Comparison of ENCODE assay signal across 18 cellular contexts in genomic region chr6:54083301-54083700, GRCh38. TPM values are rescaled to one million over a fixed set of nuclear protein-coding genes. Genes with fewer than 3 reads are reported as not detected.
DNase-seq lines count a peak whose midpoint lies in the region; ATAC-seq and TF ChIP-seq lines count a peak whose summit lies in the region.
"Had no signal": no experiment of that assay in that cellular context is flagged by ENCODE, and none has a peak within 500 bp of the region (broad histone marks: within the 10 kb centered on the region; RNA-seq: fewer than 3 reads in every experiment).

No MANE protein-coding gene starts in this region.

- peaks cover 0 to 63% (median 40%) of the 10 kb centered on the region in 9 donors for H3K4me1 ChIP-seq in heart right ventricle
- no peaks in the 10 kb centered on the region for H3K4me1 ChIP-seq in effector memory CD4-positive, alpha-beta T cell (ENCODE audit: control insufficient read depth, insufficient read depth, low read length, poor library complexity, severe bottlenecking)
- H3K4me1 ChIP-seq: A549 had no signal

- TF ChIP-seq CTCF in heart right ventricle (IDR thresholded peaks at IDR 0.05), result no peak

- H3K4me3 ChIP-seq in heart right ventricle, result no peak overlapping the region
- H3K4me3 ChIP-seq in effector memory CD4-positive, alpha-beta T cell (ENCODE audit: insufficient read depth, low read depth, low read length, poor library complexity, severe bottlenecking), result no peak overlapping the region
- H3K4me3 ChIP-seq: A549, K562, SK-N-MC had no signal

- no peaks in the 10 kb centered on the region for H3K9me3 ChIP-seq in heart right ventricle
- no peaks in the 10 kb centered on the region for H3K9me3 ChIP-seq in effector memory CD4-positive, alpha-beta T cell (ENCODE audit: control insufficient read depth, low read length)
- H3K9me3 ChIP-seq: A549 had no signal

- peak overlapping the region in 6 of 10 donors; percentile 2 to 84 (median 23) for H3K27ac ChIP-seq in heart right ventricle
- H3K27ac ChIP-seq in effector memory CD4-positive, alpha-beta T cell (ENCODE audit: insufficient read depth, low read length, poor library complexity, severe bottlenecking), result no peak overlapping the region
- H3K27ac ChIP-seq: A549, RWPE1, SK-N-MC had no signal

- H3K27me3 ChIP-seq in heart right ventricle, result no peaks in the 10 kb centered on the region
- H3K27me3 ChIP-seq in effector memory CD4-positive, alpha-beta T cell (replicated peaks; ENCODE audit: control insufficient read depth, insufficient read depth, low read length, poor library complexity, severe bottlenecking), result no peaks in the 10 kb centered on the region

- H3K36me3 ChIP-seq in heart right ventricle, result no peaks in the 10 kb centered on the region
- H3K36me3 ChIP-seq in effector memory CD4-positive, alpha-beta T cell (ENCODE audit: control insufficient read depth, insufficient read depth, low read length), result no peaks in the 10 kb centered on the region

- ATAC-seq in heart right ventricle, result no peak
- no peak for ATAC-seq in activated CD4-positive, CD25-positive, alpha-beta regulatory T cell treated with anti-CD3 and anti-CD28 coated beads, Interleukin-2, amount 50 U/mL, for 24 hours
- ATAC-seq: A549, HCT116, K562 had no signal

- intact Hi-C loops in heart right ventricle (cut with DNase I), result loop anchor here in 1 of 10 donors (10.0 kb wide), 1 partner anchor 68 kb away; no protein-coding TSS in a partner anchor
- intact Hi-C loops in cardiac septum (cut with DNase I), result no loop called here

- DNase-seq in heart right ventricle (no peak), cardiac septum (ENCODE audit: low spot score) (no peak), NCI-H524 (lab: John Stamatoyannopoulos, UW) (peak; percentile 73 to 85), myocyte (ENCODE audit: low read depth) (peak; percentile 68), SK-N-DZ (ENCODE audit: low spot score) (no peak)
- no peak for DNase-seq in activated CD4-positive, alpha-beta T cell treated with anti-CD3 and anti-CD28 coated beads, Interleukin-2, amount 50 U/mL, for 4 hours
- DNase-seq in effector memory CD4-positive, alpha-beta T cell, result no peak
- DNase-seq: Calu3, DMS79 treated with DMSO at 0.1 percent for 48 hours, NCI-H146, NCI-H2107, OCI-M1 had no signal

- 28 to 33% methylated on average over 3 of the region's 3 CpGs for WGBS in heart right ventricle, 2 donors

RNA-seq across cellular contexts. Expression of gene MLIP, which starts 27.9 kb away (rescaled TPM):
- total RNA-seq in heart right ventricle (100 to 1,000 TPM; 356 to 486 (median 399) TPM), cardiac septum (319 TPM), myocyte (5.2 and 18.3 TPM in 2 replicates)
- polyA plus RNA-seq in heart right ventricle, result 100 to 1,000 TPM; 102 to 153 TPM
- polyA plus RNA-seq in myocyte (2012), result 9.4 TPM
- polyA plus RNA-seq in SK-N-DZ (2014; cell fraction: cytosol; rRNA removed), result not detected in 2 replicates
- not detected in 2 replicates for polyA plus RNA-seq in SK-N-DZ (2014; cell fraction: nucleus; rRNA removed)
- total RNA-seq: K562 had no signal
- polyA plus RNA-seq: K562 had no signal

Comparison
In these comparisons a context has a peak if more than half of its experiments do, and no peak if none do; other contexts are left out.
1. DNase-seq: peak in NCI-H524 (2 of 2) and myocyte (single experiment); none in heart right ventricle (0 of 2), cardiac septum (single experiment), activated CD4-positive, alpha-beta T cell treated with anti-CD3 and anti-CD28 coated beads, Interleukin-2, amount 50 U/mL, for 4 hours (0 of 2), effector memory CD4-positive, alpha-beta T cell (0 of 3) and SK-N-DZ (single experiment).
2. RNA of gene MLIP, which starts 27.9 kb away (total RNA-seq): 356 to 486 TPM in heart right ventricle and 319 TPM in cardiac septum (single experiment); 5.2 to 18.3 TPM in myocyte; every median in the first group is over 10 times any median in the second.